26 cellular contexts compared by ENCODE assay signal in the genomic region with DNA sequence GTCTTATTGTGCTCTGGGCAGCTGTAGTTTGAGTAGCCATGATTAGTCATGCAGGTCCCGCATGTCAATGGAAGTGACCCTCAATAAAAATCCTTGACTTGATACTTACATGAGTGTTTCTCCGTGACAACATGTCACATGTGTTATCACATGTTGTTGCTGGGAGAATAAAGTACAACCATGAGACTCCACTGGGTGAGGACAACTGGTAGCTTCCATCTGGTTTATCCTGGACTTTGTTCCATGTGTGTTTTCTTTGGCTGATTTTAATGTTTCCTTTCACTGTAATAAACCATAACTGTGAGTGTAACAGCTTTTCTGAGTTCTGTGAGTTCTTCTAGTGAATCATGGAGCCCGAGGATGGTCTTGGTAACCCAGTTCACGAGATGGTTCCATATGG.
"Had no signal": no experiment of that assay in that cellular context is flagged by ENCODE, and none has a peak within 500 bp of the region (broad histone marks: within the 10 kb centered on the region; RNA-seq: fewer than 3 reads in every experiment).

No MANE protein-coding gene starts in this region.

- H3K27ac ChIP-seq: ascending aorta, brain microvascular endothelial cell, coronary artery, dorsolateral prefrontal cortex had no signal

- H3K4me3 ChIP-seq: ascending aorta, coronary artery, dorsolateral prefrontal cortex had no signal

- FAIRE-seq: bronchial epithelial cell, frontal cortex had no signal

- DNase-seq: activated CD4-positive, alpha-beta memory T cell treated with anti-CD3 and anti-CD28 coated beads, Interleukin-2, amount 10 ng/mL, durations not matched to agents 7 days and 5 days; activated CD4-positive, alpha-beta T cell treated with anti-CD3 and anti-CD28 coated beads for 1 hour; activated CD4-positive, alpha-beta T cell treated with anti-CD3 and anti-CD28 coated beads for 4 hours; activated CD4-positive, alpha-beta T cell treated with anti-CD3 and anti-CD28 coated beads, Interleukin-2, amount 10 ng/mL, durations not matched to agents 7 days and 5 days; activated CD4-positive, alpha-beta T cell treated with anti-CD3 and anti-CD28 coated beads, Interleukin-2, amount 50 U/mL, for 4 hours; activated CD8-positive, alpha-beta memory T cell treated with anti-CD3 and anti-CD28 coated beads, Interleukin-2, amount 50 U/mL, for 48 hours; activated gamma-delta T cell; activated naive CD4-positive, alpha-beta T cell; activated naive CD4-positive, alpha-beta T cell treated with anti-CD3 and anti-CD28 coated beads, Interleukin-2, amount 10 ng/mL, durations not matched to agents 7 days and 5 days; activated naive CD8-positive, alpha-beta T cell treated with anti-CD3 and anti-CD28 coated beads, Interleukin-2, amount 10 ng/mL, durations not matched to agents 7 days and 5 days; activated T-cell treated with anti-CD3 and anti-CD28 coated beads for 4 hours; activated T-cell treated with anti-CD3 and anti-CD28 coated beads, Interleukin-2, amount 50 U/mL, for 24 hours; activated T-cell treated with anti-CD3 and anti-CD28 coated beads, Interleukin-2, amount 50 U/mL, for 72 hours; brain microvascular endothelial cell; dorsolateral prefrontal cortex; effector memory CD4-positive, alpha-beta T cell; endodermal cell; foreskin fibroblast; T-helper 2 cell had no signal

- ATAC-seq: activated naive CD4-positive, alpha-beta T cell treated with anti-CD3 and anti-CD28 coated beads, Interleukin-2, amount 50 U/mL, for 72 hours; activated T-cell treated with anti-CD3 and anti-CD28 coated beads, Interleukin-2, amount 50 U/mL, for 72 hours; esophagus mucosa; WTC11 had no signal

- H3K4me1 ChIP-seq: ascending aorta had no signal

- H3K9me3 ChIP-seq: ascending aorta had no signal

- H3K36me3 ChIP-seq: ascending aorta, brain microvascular endothelial cell had no signal

- H3K27me3 ChIP-seq: ascending aorta, brain microvascular endothelial cell had no signal
